8 cellular contexts compared by ENCODE assay signal in the genomic region with DNA sequence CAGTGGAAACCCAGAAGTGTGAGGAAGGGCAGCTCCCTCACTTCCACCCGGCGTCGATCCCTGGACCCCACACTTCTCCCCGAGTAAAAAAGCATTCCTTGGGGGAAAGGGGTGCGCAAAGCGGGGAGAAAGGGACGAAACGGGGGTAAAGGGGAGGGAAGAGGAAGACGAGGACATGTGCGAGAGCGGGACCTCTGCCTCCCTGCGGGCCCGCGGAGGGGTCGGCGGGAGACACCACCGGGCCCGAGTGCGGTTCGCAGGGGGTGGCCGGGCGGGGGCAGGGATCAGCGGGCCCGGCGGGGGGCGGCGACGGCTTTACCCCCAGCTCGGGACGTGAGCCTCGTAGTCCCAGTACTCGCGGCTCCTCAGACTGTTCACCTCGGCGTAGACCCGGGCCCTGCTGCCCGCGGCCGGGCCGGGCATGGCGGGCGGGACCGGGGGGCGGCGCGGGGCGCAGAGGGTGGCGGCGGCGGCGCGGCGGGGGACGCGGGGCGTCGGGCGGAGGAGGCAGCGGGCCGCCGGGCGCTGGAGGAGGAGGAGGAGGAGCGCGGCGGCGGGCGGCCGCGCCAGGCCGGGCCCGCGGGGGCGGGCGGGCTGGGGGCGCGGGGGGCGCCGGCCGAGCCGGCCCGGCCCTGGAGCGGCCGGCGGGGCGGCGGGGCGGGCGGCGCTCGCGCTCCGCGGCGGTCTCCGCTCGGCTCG. TPM values are rescaled to one million over a fixed set of nuclear protein-coding genes. Genes with fewer than 3 reads are reported as not detected.
DNase-seq lines count a peak whose midpoint lies in the region; ATAC-seq and TF ChIP-seq lines count a peak whose summit lies in the region.

No MANE protein-coding gene starts in this region.

- DNase-seq in COLO668 (lab: John Stamatoyannopoulos, UW; ENCODE audit: unreplicated experiment) (peak; percentile 30), body of pancreas (no peak), transverse colon (no peak), H4 (ENCODE audit: low spot score) (no peak)
- DNase-seq in Jurkat, Clone E6-1 (ENCODE audit: low read depth, low spot score) = no peak
- no peak for DNase-seq in effector CD4-positive, alpha-beta T cell

- WGBS in body of pancreas, 2 donors = 1 to 2% methylated on average over 17 to 42 of the region's 97 CpGs
- WGBS in liver = 1% methylated on average over 96 of the region's 97 CpGs
- 2% methylated on average over 15 of the region's 97 CpGs; no CpG with 5 or more reads in 1 of the 2 donors for WGBS in transverse colon (ENCODE audit: low coverage in 1 of 2), 2 donors

- in situ Hi-C loops in transverse colon (cut with MboI; ENCODE audit: low pct_ligation_motif_present in 1 of 4, low pct_unique_long_range_greater_than_20kb in 1 of 4, low sequenced_read_pairs in 3 of 4) = no loop called here

- H3K27ac ChIP-seq in body of pancreas (peak overlapping the region in 2 of 4 donors; percentile 34 to 43), liver (ENCODE audit: low read depth in 1 of 2, low read length in 2 of 2) (no peak overlapping the region), transverse colon (peak overlapping the region in 3 of 4 donors; percentile 53 to 70 (median 63))

- intact Hi-C loops in body of pancreas (cut with DNase I) = no loop called here
- intact Hi-C loops in transverse colon (cut with DNase I; ENCODE audit: low total_unique reads) = loop anchor here (5.0 kb wide), 1 partner anchor 70 kb away; the partner anchor contains the start of gene CFAP20

- ATAC-seq in GM21367 (IDR thresholded peaks at IDR 0.05; ENCODE audit: unreplicated experiment) (peak; percentile 4), body of pancreas (peak; percentile 15)

- H3K9me3 ChIP-seq in body of pancreas (no peaks in the 10 kb centered on the region), liver (ENCODE audit: control insufficient read depth in 4 of 4, low read length in 3 of 4) (no peaks in the 10 kb centered on the region), transverse colon (no peaks in the 10 kb centered on the region)

- H3K9ac ChIP-seq in liver (ENCODE audit: low read depth in 1 of 2, low read length in 2 of 2) = peak overlapping the region; percentile 33 to 75

- no peak for TF ChIP-seq CTCF in body of pancreas (IDR thresholded peaks at IDR 0.05)
- TF ChIP-seq CTCF in liver (IDR thresholded peaks at IDR 0.05; ENCODE audit: low read depth, low read length, missing input control) = no peak
- TF ChIP-seq CTCF in transverse colon (IDR thresholded peaks at IDR 0.05) = no peak

- H3K36me3 ChIP-seq in body of pancreas (replicated peaks in 1 of 2; ENCODE audit: insufficient read depth in 1 of 2, low read depth in 2 of 2) (no peaks in the 10 kb centered on the region), liver (ENCODE audit: control insufficient read depth in 4 of 4, insufficient read depth in 3 of 4, low read depth in 1 of 4, low read length in 3 of 4) (peaks cover 1 to 17% (median 12%) of the 10 kb centered on the region in 4 donors), transverse colon (peaks cover 0 to 28% (median 13%) of the 10 kb centered on the region in 4 donors)

- peaks cover 18% of the 10 kb centered on the region for H3K4me1 ChIP-seq in body of pancreas
- H3K4me1 ChIP-seq in liver (ENCODE audit: control insufficient read depth in 4 of 4, insufficient read depth in 4 of 4, low read length in 3 of 4) = peaks cover 3 to 13% (median 8%) of the 10 kb centered on the region in 4 donors
- peaks cover 5 to 26% (median 17%) of the 10 kb centered on the region in 4 donors for H3K4me1 ChIP-seq in transverse colon

- no peak for TF ChIP-seq RAD21 in liver (IDR thresholded peaks at IDR 0.05)

- H3K27me3 ChIP-seq in body of pancreas = no peaks in the 10 kb centered on the region
- no peaks in the 10 kb centered on the region for H3K27me3 ChIP-seq in liver (ENCODE audit: control insufficient read depth in 4 of 4, insufficient read depth in 4 of 4, low read length in 3 of 4)
- H3K27me3 ChIP-seq in transverse colon = no peaks in the 10 kb centered on the region

- no peak for TF ChIP-seq EP300 in transverse colon (IDR thresholded peaks at IDR 0.05; ENCODE audit: low read depth)

- TF ChIP-seq POLR2A in body of pancreas (IDR thresholded peaks at IDR 0.05) (no peak), transverse colon (IDR thresholded peaks at IDR 0.05) (no peak)

- peak overlapping the region; percentile 83 for H3K4me3 ChIP-seq in Jurkat, Clone E6-1 (ENCODE audit: low read length)
- H3K4me3 ChIP-seq in body of pancreas (peak overlapping the region; percentile 55 to 73), liver (ENCODE audit: low read depth in 1 of 3, low read length in 3 of 3) (peak overlapping the region; percentile 46 to 99 (median 91)), transverse colon (peak overlapping the region; percentile 70 to 93 (median 83))

TF ChIP-seq in liver, 16 proteins besides CTCF, POLR2A, EP300 and RAD21:
- TF ChIP-seq TAF1 (conservative IDR thresholded peaks at IDR 0.05) (no peak), HNF4G (IDR thresholded peaks at IDR 0.05) (no peak), RXRA (IDR thresholded peaks at IDR 0.05) (no peak), FOXA1 (IDR thresholded peaks at IDR 0.05) (no peak), EGR1 (IDR thresholded peaks at IDR 0.05; ENCODE audit: low read depth in 2 of 2) (no peak), GABPA (IDR thresholded peaks at IDR 0.05 in 1 of 2, conservative IDR thresholded peaks at IDR 0.05 in 1 of 2) (no peak), SP1 (IDR thresholded peaks at IDR 0.05) (no peak)
- TF ChIP-seq, protein P1, sequence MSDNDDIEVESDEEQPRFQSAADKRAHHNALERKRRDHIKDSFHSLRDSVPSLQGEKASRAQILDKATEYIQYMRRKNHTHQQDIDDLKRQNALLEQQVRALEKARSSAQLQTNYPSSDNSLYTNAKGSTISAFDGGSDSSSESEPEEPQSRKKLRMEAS (IDR thresholded peaks at IDR 0.05) = no peak

RNA-seq across cellular contexts. Expression of gene CSNK2A2, which starts 0.4 kb away (rescaled TPM):
- polyA plus RNA-seq in Jurkat, Clone E6-1 (2012; ENCODE audit: insufficient read depth, insufficient read length) = 53.7 TPM
- total RNA-seq in body of pancreas (10 to 100 TPM; 27.7 to 30.1 TPM), liver (10 to 100 TPM; 17.4 to 21.0 TPM), transverse colon (10 to 100 TPM; 28.7 to 53.5 (median 40.0) TPM)
- 10 to 100 TPM in 1 of 2 donors, 1 to 10 TPM in 1; 9.4 to 12.0 TPM for polyA plus RNA-seq in liver
- 21.0 and 26.6 TPM in 2 replicates for total RNA-seq in H4 (2014; rRNA removed; shearing (Covaris generic))

Comparison
In these comparisons a context has a peak if more than half of its experiments do, and no peak if none do; other contexts are left out.
1. H3K27ac ChIP-seq: peak in transverse colon (3 of 4); none in liver (0 of 2).
2. Peak in every context shown above with its lines, with median percentiles within 50 percentile points of each other: H3K4me3 ChIP-seq.